In the genomic region with DNA sequence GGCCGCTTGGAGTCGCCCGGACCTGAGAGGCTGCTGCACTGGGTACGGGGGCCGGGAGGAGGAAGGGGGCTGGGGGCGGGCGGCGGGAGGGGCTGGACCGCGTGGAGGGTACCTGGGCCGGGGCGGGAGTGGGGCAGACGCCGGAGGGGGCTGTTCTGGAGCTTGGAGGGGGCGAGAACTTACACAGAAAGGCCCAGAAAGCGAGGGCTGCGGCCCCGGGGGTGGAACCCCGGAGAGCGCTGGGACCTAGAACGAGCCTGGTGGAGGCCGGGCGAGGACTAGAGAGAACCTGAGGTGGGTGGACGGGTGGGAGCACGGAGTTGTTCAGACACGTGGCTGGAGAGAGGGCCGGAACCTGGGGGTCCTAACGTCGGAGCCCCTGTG, we compare ENCODE assay signal across 8 cellular contexts. TPM values are rescaled to one million over a fixed set of nuclear protein-coding genes. Genes with fewer than 3 reads are reported as not detected.
DNase-seq lines count a peak whose midpoint lies in the region; ATAC-seq and TF ChIP-seq lines count a peak whose summit lies in the region.

No MANE protein-coding gene starts in this region.

- DNase-seq in glutamatergic neuron, result no peak
- no peak for DNase-seq in effector CD8-positive, alpha-beta T cell (lab: John Stamatoyannopoulos, UW)
- no peak for DNase-seq in NCI-H446 treated with DMSO at 0.1 percent for 48 hours (lab: John Stamatoyannopoulos, UW)

- H3K4me3 Mint-ChIP-seq in glutamatergic neuron (ENCODE audit: unreplicated experiment), result peak overlapping the region; percentile 97

- H3K4me1 ChIP-seq in HEK293 (ENCODE audit: control insufficient read depth, insufficient read depth, low read length) (peaks cover 27% of the 10 kb centered on the region), skeletal muscle tissue (ENCODE audit: control insufficient read depth in 3 of 3, insufficient read depth in 3 of 3, low read length in 3 of 3) (peaks cover 58 to 62% (median 62%) of the 10 kb centered on the region in 3 donors)

- H3K27ac ChIP-seq in HEK293 (ENCODE audit: extremely low read depth, low read depth, low read length) (peak overlapping the region; percentile 83; the same call in 1 of the 2 replicates), skeletal muscle tissue (ENCODE audit: low read depth, low read length) (peak overlapping the region; percentile 65)

- POLR2A ChIA-PET in HEK293 (lab: Yijun Ruan, JAX), result interaction anchor here (0.5 to 2.2 kb wide), 6 partner anchors 10 to 182 kb away, joined by 3 to 36 read pairs (median 4); partner anchors contain the start of gene U2AF2

- H3K36me3 Mint-ChIP-seq in glutamatergic neuron (ENCODE audit: unreplicated experiment), result no peaks in the 10 kb centered on the region

- H3K27me3 Mint-ChIP-seq in glutamatergic neuron (ENCODE audit: unreplicated experiment), result peaks cover 16% of the 10 kb centered on the region

- H3K9ac ChIP-seq in skeletal muscle tissue (ENCODE audit: low read depth in 1 of 3, low read length in 3 of 3), result peak overlapping the region; percentile 78 to 87 (median 82)

- CTCF ChIA-PET in HEK293 (lab: Yijun Ruan, JAX), result interaction anchor here (1.2 to 1.9 kb wide), 2 partner anchors 11 kb away, joined by 5 to 8 read pairs; no protein-coding TSS in a partner anchor

- TF ChIP-seq CTCF in HEK293 (tag by site-specific recombination; IDR thresholded peaks at IDR 0.05), result no peak
- no peak for TF ChIP-seq CTCF in WI38 (IDR thresholded peaks at IDR 0.05; ENCODE audit: low read depth, low read length)
- no peak for TF ChIP-seq CTCF in glutamatergic neuron (IDR thresholded peaks at IDR 0.05; ENCODE audit: partially characterized antibody, unreplicated experiment)

- H3K4me1 Mint-ChIP-seq in glutamatergic neuron (ENCODE audit: low read depth, unreplicated experiment), result peaks cover 22% of the 10 kb centered on the region

- ATAC-seq in HG03520 (IDR thresholded peaks at IDR 0.05; ENCODE audit: unreplicated experiment) (no peak), HG02973 (IDR thresholded peaks at IDR 0.05; ENCODE audit: unreplicated experiment) (no peak)

- H3K9me3 Mint-ChIP-seq in glutamatergic neuron (ENCODE audit: unreplicated experiment), result peaks cover 22% of the 10 kb centered on the region

- H3K27ac Mint-ChIP-seq in glutamatergic neuron (ENCODE audit: unreplicated experiment), result peak overlapping the region; percentile 86

- no peaks in the 10 kb centered on the region for H3K9me3 ChIP-seq in HEK293 (ENCODE audit: control insufficient read depth, insufficient read depth, low read depth, low read length)
- no peaks in the 10 kb centered on the region for H3K9me3 ChIP-seq in skeletal muscle tissue (ENCODE audit: control insufficient read depth in 3 of 3, low read length in 3 of 3)

- no peaks in the 10 kb centered on the region for H3K27me3 ChIP-seq in skeletal muscle tissue (ENCODE audit: control insufficient read depth in 3 of 3, insufficient read depth in 3 of 3, low read length in 3 of 3)

- peaks cover 13 to 17% of the 10 kb centered on the region in 2 experiments; a peak in 2 of 3 replicates for H3K36me3 ChIP-seq in HEK293 (ENCODE audit: control insufficient read depth in 2 of 2, insufficient read depth in 1 of 2, low read length in 2 of 2)
- H3K36me3 ChIP-seq in skeletal muscle tissue (ENCODE audit: control insufficient read depth in 3 of 3, insufficient read depth in 3 of 3, low read length in 3 of 3), result peaks cover 10 to 14% (median 10%) of the 10 kb centered on the region in 3 donors

- peak overlapping the region; percentile 61 for H3K4me3 ChIP-seq in HEK293 (ENCODE audit: low read depth, low read length)
- H3K4me3 ChIP-seq in WI38 (ENCODE audit: low read depth, low read length), result peak overlapping the region; percentile 83
- H3K4me3 ChIP-seq in skeletal muscle tissue (ENCODE audit: low read length in 3 of 3), result peak overlapping the region; percentile 81 to 82 (median 81)

TF ChIP-seq in HEK293, 187 proteins besides CTCF, POLR2A, EP300 and RAD21 (continues in another document):
- TF ChIP-seq ZXDB (tag by site-specific recombination; IDR thresholded peaks at IDR 0.05), result 0 out of 2 replicates have a peak, but pooled peaks have one; percentile 6
- no peak for TF ChIP-seq ZNF555 (tag by site-specific recombination; conservative IDR thresholded peaks at IDR 0.05)
- peak; percentile 34; the same call in 1 of the 2 replicates for TF ChIP-seq EGR2 (tag by site-specific recombination; IDR thresholded peaks at IDR 0.05; ENCODE audit: low read depth)
- TF ChIP-seq ZNF610 (tag by site-specific recombination; IDR thresholded peaks at IDR 0.05; ENCODE audit: borderline replicate concordance), result no peak
- no peak for TF ChIP-seq ZNF660 (tag by site-specific recombination; IDR thresholded peaks at IDR 0.05)
- TF ChIP-seq ZIC2 (tag by site-specific recombination; IDR thresholded peaks at IDR 0.05), result no peak
- TF ChIP-seq ZNF654 (tag by site-specific recombination; IDR thresholded peaks at IDR 0.05; ENCODE audit: low read depth), result no peak
- TF ChIP-seq FEZF1 (tag by site-specific recombination; IDR thresholded peaks at IDR 0.05), result no peak
- peak; percentile 88 for TF ChIP-seq ZNF398 (tag by site-specific recombination; IDR thresholded peaks at IDR 0.05)
- no peak for TF ChIP-seq ZNF311 (tag by site-specific recombination; IDR thresholded peaks at IDR 0.05; ENCODE audit: borderline replicate concordance)
- no peak for TF ChIP-seq ZNF677 (tag by site-specific recombination; IDR thresholded peaks at IDR 0.05)
- TF ChIP-seq ZNF571 (tag by site-specific recombination; IDR thresholded peaks at IDR 0.05), result no peak
- no peak for TF ChIP-seq ZNF16 (tag by site-specific recombination; IDR thresholded peaks at IDR 0.05; ENCODE audit: low read depth)
- TF ChIP-seq, protein P1, sequence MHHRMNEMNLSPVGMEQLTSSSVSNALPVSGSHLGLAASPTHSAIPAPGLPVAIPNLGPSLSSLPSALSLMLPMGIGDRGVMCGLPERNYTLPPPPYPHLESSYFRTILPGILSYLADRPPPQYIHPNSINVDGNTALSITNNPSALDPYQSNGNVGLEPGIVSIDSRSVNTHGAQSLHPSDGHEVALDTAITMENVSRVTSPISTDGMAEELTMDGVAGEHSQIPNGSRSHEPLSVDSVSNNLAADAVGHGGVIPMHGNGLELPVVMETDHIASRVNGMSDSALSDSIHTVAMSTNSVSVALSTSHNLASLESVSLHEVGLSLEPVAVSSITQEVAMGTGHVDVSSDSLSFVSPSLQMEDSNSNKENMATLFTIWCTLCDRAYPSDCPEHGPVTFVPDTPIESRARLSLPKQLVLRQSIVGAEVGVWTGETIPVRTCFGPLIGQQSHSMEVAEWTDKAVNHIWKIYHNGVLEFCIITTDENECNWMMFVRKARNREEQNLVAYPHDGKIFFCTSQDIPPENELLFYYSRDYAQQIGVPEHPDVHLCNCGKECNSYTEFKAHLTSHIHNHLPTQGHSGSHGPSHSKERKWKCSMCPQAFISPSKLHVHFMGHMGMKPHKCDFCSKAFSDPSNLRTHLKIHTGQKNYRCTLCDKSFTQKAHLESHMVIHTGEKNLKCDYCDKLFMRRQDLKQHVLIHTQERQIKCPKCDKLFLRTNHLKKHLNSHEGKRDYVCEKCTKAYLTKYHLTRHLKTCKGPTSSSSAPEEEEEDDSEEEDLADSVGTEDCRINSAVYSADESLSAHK (tag by site-specific recombination; IDR thresholded peaks at IDR 0.05), result no peak
- no peak for TF ChIP-seq ZFP37 (tag by site-specific recombination; IDR thresholded peaks at IDR 0.05)
- TF ChIP-seq ZBTB7A (tag by site-specific recombination; IDR thresholded peaks at IDR 0.05; ENCODE audit: low read depth), result no peak
- TF ChIP-seq SP7 (tag by site-specific recombination; IDR thresholded peaks at IDR 0.05), result 0 out of 2 replicates have a peak, but pooled peaks have one; percentile 4
- no peak for TF ChIP-seq ZNF621 (tag by site-specific recombination; IDR thresholded peaks at IDR 0.05)
- TF ChIP-seq YY2 (tag by site-specific recombination; IDR thresholded peaks at IDR 0.05), result no peak
- TF ChIP-seq ZNF341 (tag by site-specific recombination; IDR thresholded peaks at IDR 0.05; ENCODE audit: low read depth), result no peak
- TF ChIP-seq HOXA7 (CRISPR knock-in tag; IDR thresholded peaks at IDR 0.05; ENCODE audit: borderline replicate concordance), result 0 out of 2 replicates have a peak, but pooled peaks have one; percentile 20
- TF ChIP-seq KLF10 (tag by site-specific recombination; IDR thresholded peaks at IDR 0.05), result no peak
- no peak for TF ChIP-seq ZNF670 (tag by site-specific recombination; IDR thresholded peaks at IDR 0.05; ENCODE audit: low read depth)
- TF ChIP-seq ZNF768 (tag by site-specific recombination; IDR thresholded peaks at IDR 0.05), result no peak

RNA-seq across cellular contexts. Expression of gene ZNF581, which starts 0.3 kb away (rescaled TPM):
- total RNA-seq in glutamatergic neuron (ENCODE audit: unreplicated experiment) (31.0 TPM), skeletal muscle tissue (17.2 TPM)

RNA-seq across cellular contexts. Expression of gene ZNF580, which starts 2.9 kb away (rescaled TPM):
- total RNA-seq in glutamatergic neuron (ENCODE audit: unreplicated experiment) (43.6 TPM), skeletal muscle tissue (2.1 TPM)

RNA-seq across cellular contexts. Expression of gene CCDC106, which starts 4.3 kb away (rescaled TPM):
- total RNA-seq in glutamatergic neuron (ENCODE audit: unreplicated experiment), result 32.1 TPM
- 3.1 TPM for total RNA-seq in skeletal muscle tissue

RNA-seq across cellular contexts. Expression of gene U2AF2, which starts 11.1 kb away (rescaled TPM):
- total RNA-seq in glutamatergic neuron (ENCODE audit: unreplicated experiment), result 216 TPM
- total RNA-seq in skeletal muscle tissue, result 52.2 TPM

RNA-seq across cellular contexts. Expression of gene ZNF784, which starts 19.4 kb away (rescaled TPM):
- total RNA-seq in glutamatergic neuron (ENCODE audit: unreplicated experiment), result 8.4 TPM
- total RNA-seq in skeletal muscle tissue, result 8.9 TPM

Comparison
In these comparisons a context has a peak if more than half of its experiments do, and no peak if none do; other contexts are left out.
1. RNA of gene ZNF580, which starts 2.9 kb away (total RNA-seq): 43.6 TPM in glutamatergic neuron (single experiment); 2.1 TPM in skeletal muscle tissue (single experiment); every median in the first group is over 10 times any median in the second.
2. Peak in every context shown above with its lines, with median percentiles within 50 percentile points of each other: H3K4me3 ChIP-seq.